ENCODE assay signal across 2 cellular contexts in genomic region chr4:161260819-161261218, GRCh38.
TF ChIP-seq lines count a peak whose summit lies in the region.

No MANE protein-coding gene starts in this region.

TF ChIP-seq in SK-N-SH, 30 proteins besides CTCF, POLR2A, EP300 and RAD21 (continued from another document):
- TF ChIP-seq ZBTB33 (IDR thresholded peaks at IDR 0.05; ENCODE audit: borderline replicate concordance, low read depth) (no peak), USF2 (IDR thresholded peaks at IDR 0.05; ENCODE audit: borderline replicate concordance, low read depth, low read length) (no peak), REST (IDR thresholded peaks at IDR 0.05; ENCODE audit: low read depth, low read length) (no peak), NFIC (IDR thresholded peaks at IDR 0.05; ENCODE audit: borderline replicate concordance) (no peak), JUND (IDR thresholded peaks at IDR 0.05) (no peak), YY1 (IDR thresholded peaks at IDR 0.05; ENCODE audit: low read depth) (no peak), FOXJ3 (CRISPR knock-in tag; IDR thresholded peaks at IDR 0.05) (no peak), GATA2 (CRISPR knock-in tag; IDR thresholded peaks at IDR 0.05) (no peak), RXRA (IDR thresholded peaks at IDR 0.05; ENCODE audit: borderline replicate concordance, low read depth) (no peak)
- TF ChIP-seq, protein P1, sequence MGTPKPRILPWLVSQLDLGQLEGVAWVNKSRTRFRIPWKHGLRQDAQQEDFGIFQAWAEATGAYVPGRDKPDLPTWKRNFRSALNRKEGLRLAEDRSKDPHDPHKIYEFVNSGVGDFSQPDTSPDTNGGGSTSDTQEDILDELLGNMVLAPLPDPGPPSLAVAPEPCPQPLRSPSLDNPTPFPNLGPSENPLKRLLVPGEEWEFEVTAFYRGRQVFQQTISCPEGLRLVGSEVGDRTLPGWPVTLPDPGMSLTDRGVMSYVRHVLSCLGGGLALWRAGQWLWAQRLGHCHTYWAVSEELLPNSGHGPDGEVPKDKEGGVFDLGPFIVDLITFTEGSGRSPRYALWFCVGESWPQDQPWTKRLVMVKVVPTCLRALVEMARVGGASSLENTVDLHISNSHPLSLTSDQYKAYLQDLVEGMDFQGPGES (IDR thresholded peaks at IDR 0.05; ENCODE audit: low read depth, low read length), result no peak

TF ChIP-seq in GM12878, 131 proteins besides CTCF, POLR2A, EP300 and RAD21 (continued from another document):
- TF ChIP-seq CUX1 (IDR thresholded peaks at IDR 0.05; ENCODE audit: insufficient replicate concordance, low read depth, low read length) (no peak), SREBF1 (IDR thresholded peaks at IDR 0.05; ENCODE audit: low read length) (no peak), ZNF207 (IDR thresholded peaks at IDR 0.05; ENCODE audit: borderline replicate concordance) (no peak), SUPT20H (IDR thresholded peaks at IDR 0.05; ENCODE audit: borderline replicate concordance, control insufficient read depth, low read depth, low read length) (no peak), MYC (IDR thresholded peaks at IDR 0.05; ENCODE audit: insufficient read depth, insufficient read length, insufficient replicate concordance, low read length, severe bottlenecking) (no peak), SMC3 (IDR thresholded peaks at IDR 0.05; ENCODE audit: borderline replicate concordance, low read length) (no peak), FOS (IDR thresholded peaks at IDR 0.05; ENCODE audit: borderline replicate concordance, extremely low read depth, insufficient read length) (no peak), NBN (IDR thresholded peaks at IDR 0.05) (no peak), EZH2 (IDR thresholded peaks at IDR 0.05; ENCODE audit: borderline replicate concordance, control insufficient read depth, low read depth, low read length) (no peak), USF2 (IDR thresholded peaks at IDR 0.05; ENCODE audit: borderline replicate concordance, low read depth, low read length) (no peak)
